In genomic region chr3:134885877-134886621, GRCh38 we compare ENCODE assay signal across 9 cellular contexts.
DNase-seq lines count a peak whose midpoint lies in the region; ATAC-seq and TF ChIP-seq lines count a peak whose summit lies in the region.
"Had no signal": no experiment of that assay in that cellular context is flagged by ENCODE, and none has a peak within 500 bp of the region (broad histone marks: within the 10 kb centered on the region; RNA-seq: fewer than 3 reads in every experiment).

No MANE protein-coding gene starts in this region.

- DNase-seq in GM04503 (ENCODE audit: low read depth) = peak; percentile 21
- DNase-seq in epithelial cell of proximal tubule (ENCODE audit: low read depth) = peak; percentile 80
- DNase-seq in HAP-1 (ENCODE audit: low spot score in 2 of 2) = no peak
- DNase-seq in NCI-H146 treated with DMSO at 0.1 percent for 48 hours (lab: John Stamatoyannopoulos, UW; ENCODE audit: unreplicated experiment) = no peak
- DNase-seq in NCI-H82 treated with DMSO at 0.1 percent for 48 hours (lab: John Stamatoyannopoulos, UW; ENCODE audit: unreplicated experiment) = no peak
- DNase-seq in stimulated activated CD4-positive, alpha-beta T cell treated with anti-CD3 and anti-CD28 coated beads, Interleukin-2, amount 100 ng/mL, for 48 hours = no peak
- DNase-seq: KG1 had no signal

- H3K4me1 ChIP-seq in HAP-1 = no peaks in the 10 kb centered on the region

- no peaks in the 10 kb centered on the region for H3K27me3 ChIP-seq in HAP-1 (ENCODE audit: low read depth)

- peak; percentile 70 for TF ChIP-seq CTCF in epithelial cell of proximal tubule (conservative IDR thresholded peaks at IDR 0.05; ENCODE audit: low read depth, low read length)

- no peaks in the 10 kb centered on the region for H3K36me3 ChIP-seq in HAP-1 (replicated peaks)

- ATAC-seq in GM19467 (IDR thresholded peaks at IDR 0.05; ENCODE audit: unreplicated experiment) (peak; percentile 90), HG03354 (IDR thresholded peaks at IDR 0.05; ENCODE audit: poor library complexity, severe bottlenecking, unreplicated experiment) (peak; percentile 97)

- no peaks in the 10 kb centered on the region for H3K9me3 ChIP-seq in HAP-1

- in situ Hi-C loops in HAP-1 (cut with MboI; ENCODE audit: low sequenced_read_pairs) = no loop called here

- H3K4me3 ChIP-seq in epithelial cell of proximal tubule (ENCODE audit: low read depth, low read length) (no peak overlapping the region), HAP-1 (no peak overlapping the region)

Comparison
In these comparisons a context has a peak if more than half of its experiments do, and no peak if none do; other contexts are left out.
1. DNase-seq: peak in GM04503 (single experiment) and epithelial cell of proximal tubule (single experiment); none in HAP-1 (0 of 2), NCI-H146 treated with DMSO at 0.1 percent for 48 hours (single experiment), NCI-H82 treated with DMSO at 0.1 percent for 48 hours (single experiment) and stimulated activated CD4-positive, alpha-beta T cell treated with anti-CD3 and anti-CD28 coated beads, Interleukin-2, amount 100 ng/mL, for 48 hours (0 of 2).